9 cellular contexts compared by ENCODE assay signal in the genomic region with DNA sequence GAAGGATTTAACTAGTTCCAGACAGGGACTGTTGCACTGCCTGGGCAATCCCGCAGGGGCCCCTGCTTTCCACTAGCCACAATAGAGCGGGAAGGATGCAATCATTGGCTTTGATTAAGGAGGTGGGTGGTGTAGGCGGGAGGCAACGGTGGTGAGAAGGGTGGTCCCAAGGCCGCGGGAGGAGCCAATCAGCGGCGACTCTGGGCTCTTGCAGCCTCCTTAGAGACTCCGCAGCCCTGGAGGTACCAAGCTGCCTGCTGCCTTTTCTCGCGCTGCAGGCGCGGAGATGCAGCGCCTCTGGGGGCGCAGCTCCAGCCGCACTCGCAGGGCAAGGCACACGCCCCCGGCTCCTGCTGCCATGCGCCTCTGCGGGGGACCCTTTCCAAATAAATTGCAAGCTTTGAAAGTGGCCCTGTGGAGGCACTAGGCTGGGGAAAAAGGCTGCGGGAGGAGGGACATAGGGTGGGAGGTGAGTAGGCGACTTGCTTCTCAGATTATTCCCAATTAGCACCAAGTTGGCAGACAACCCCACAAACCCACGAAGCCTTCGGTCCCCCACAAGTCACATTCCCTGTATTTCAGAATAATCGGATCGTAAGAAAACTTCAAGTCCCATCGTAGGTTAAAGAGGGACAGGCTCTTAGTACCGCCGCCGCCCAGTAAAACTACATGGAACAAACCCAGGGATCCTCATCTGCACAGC. TPM values are rescaled to one million over a fixed set of nuclear protein-coding genes. Genes with fewer than 3 reads are reported as not detected.
DNase-seq lines count a peak whose midpoint lies in the region; ATAC-seq and TF ChIP-seq lines count a peak whose summit lies in the region.
"Had no signal": no experiment of that assay in that cellular context is flagged by ENCODE, and none has a peak within 500 bp of the region (broad histone marks: within the 10 kb centered on the region; RNA-seq: fewer than 3 reads in every experiment).

No MANE protein-coding gene starts in this region.

- no TSS peak for BruUV-seq in OCI-LY7 (replicated peaks; lab: Mats Ljungman, UMichigan)

- H4K20me1 ChIP-seq in OCI-LY7 (ENCODE audit: insufficient read depth, low read length): no peaks in the 10 kb centered on the region

- H3K36me3 ChIP-seq in heart left ventricle (no peaks in the 10 kb centered on the region), OCI-LY7 (ENCODE audit: insufficient read depth, low read length) (no peaks in the 10 kb centered on the region)

- POLR2A ChIA-PET in OCI-LY7 (lab: Charles Lee): interaction anchor here (0.5 to 0.7 kb wide), 2 partner anchors 196 to 867 kb away, joined by 4 read pairs; no protein-coding TSS in a partner anchor

- WGBS in heart left ventricle, 4 donors: 2 to 3% (median 3%) methylated on average over 20 to 31 of the region's 31 CpGs
- 3% methylated on average over 31 of the region's 31 CpGs for WGBS in right cardiac atrium

- ATAC-seq in heart left ventricle (peak in 3 of 4 donors; percentile 26 to 40 (median 34)), right cardiac atrium (peak in 1 of 2 donors; percentile 39), GM21717 (IDR thresholded peaks at IDR 0.05; ENCODE audit: unreplicated experiment) (no peak)

- TF ChIP-seq CTCF in heart left ventricle (IDR thresholded peaks at IDR 0.05) (peak in 2 of 12 donors; percentile 10 to 17), OCI-LY7 (conservative IDR thresholded peaks at IDR 0.05; ENCODE audit: low read length) (0 out of 2 replicates have a peak, but pooled peaks have one; percentile 14)

- no peak overlapping the region for H2AFZ ChIP-seq in OCI-LY7 (ENCODE audit: low read length)

- intact Hi-C loops in heart left ventricle (cut with DNase I): no loop called here
- intact Hi-C loops in cardiac septum (cut with DNase I): no loop called here
- intact Hi-C loops in OCI-LY7 (cut with micrococcal nuclease; ENCODE audit: unreplicated experiment): no loop called here
- intact Hi-C loops in right cardiac atrium (cut with DNase I): no loop called here

- peak overlapping the region in 9 of 12 donors; percentile 14 to 50 (median 38) for H3K4me3 ChIP-seq in heart left ventricle
- no peak overlapping the region for H3K4me3 ChIP-seq in OCI-LY7 (ENCODE audit: low read depth, low read length, poor library complexity, severe bottlenecking)
- peak overlapping the region; percentile 57 for H3K4me3 ChIP-seq in right cardiac atrium (ENCODE audit: low read length)

- H3K27ac ChIP-seq in heart left ventricle (no peak overlapping the region), OCI-LY7 (ENCODE audit: low read depth, low read length, poor library complexity, severe bottlenecking) (no peak overlapping the region), right cardiac atrium (ENCODE audit: low read length) (no peak overlapping the region)

- H3K4me2 ChIP-seq in OCI-LY7 (ENCODE audit: low read length): no peak overlapping the region

- no peak for DNase-seq in heart left ventricle
- DNase-seq in cardiac septum (ENCODE audit: low spot score): no peak
- no peak for DNase-seq in OCI-LY7 (ENCODE audit: low spot score)
- no peak for DNase-seq in right cardiac atrium
- DNase-seq in stimulated activated CD8-positive, alpha-beta memory T cell treated with anti-CD3 and anti-CD28 coated beads, Interleukin-4, amount 100 ng/mL, for 48 hours: peak; percentile 33
- no peak for DNase-seq in medulla oblongata (ENCODE audit: extremely low spot score)
- no peak for DNase-seq in GF-D8 (lab: John Stamatoyannopoulos, UW)

- H3K27me3 ChIP-seq in heart left ventricle (peaks cover 29 to 92% (median 58%) of the 10 kb centered on the region in 9 donors), right cardiac atrium (ENCODE audit: control insufficient read depth, insufficient read depth) (peaks cover 2% of the 10 kb centered on the region)

- CTCF ChIA-PET in OCI-LY7 (lab: Charles Lee; ENCODE audit: unreplicated experiment): no interaction called here

- TF ChIP-seq POLR2A in heart left ventricle (IDR thresholded peaks at IDR 0.05): no peak

- no peaks in the 10 kb centered on the region for H3K79me2 ChIP-seq in OCI-LY7 (ENCODE audit: insufficient read depth, low read depth, low read length)

- H3K4me1 ChIP-seq in heart left ventricle (peaks cover 0 to 28% (median 21%) of the 10 kb centered on the region in 12 donors), OCI-LY7 (ENCODE audit: insufficient read depth, low read length, poor library complexity, severe bottlenecking) (no peaks in the 10 kb centered on the region), right cardiac atrium (ENCODE audit: control insufficient read depth, insufficient read depth, low read length) (peaks cover 2% of the 10 kb centered on the region)

- H3K9me2 ChIP-seq in OCI-LY7 (ENCODE audit: insufficient read depth, low read length): no peaks in the 10 kb centered on the region

- H3K9me3 ChIP-seq in heart left ventricle (no peaks in the 10 kb centered on the region), OCI-LY7 (ENCODE audit: low read length) (no peaks in the 10 kb centered on the region), right cardiac atrium (ENCODE audit: control insufficient read depth, low read length) (no peaks in the 10 kb centered on the region)

RNA-seq across cellular contexts. Expression of a gene that starts 0.9 kb away (rescaled TPM):
- total RNA-seq in heart left ventricle (under 1 TPM in 2 of 9 donors, not detected in 7; 0.04 to 0.34 TPM), cardiac septum (0.13 TPM), OCI-LY7 (2022) (not detected in 2 replicates), right cardiac atrium (under 1 TPM in 2 of 4 donors, not detected in 2; 0.03 to 0.06 TPM)
- polyA plus RNA-seq in heart left ventricle (not detected), right cardiac atrium (not detected)
- total RNA-seq in OCI-LY7 (2014; rRNA removed; shearing (Covaris generic)): not detected in 2 replicates
- total RNA-seq: pulmonary artery endothelial cell had no signal
